ENCODE assay signal across 28 cellular contexts in genomic region chr2:212384027-212384426, GRCh38.
"Had no signal": no experiment of that assay in that cellular context is flagged by ENCODE, and none has a peak within 500 bp of the region (broad histone marks: within the 10 kb centered on the region; RNA-seq: fewer than 3 reads in every experiment).

No MANE protein-coding gene starts in this region.

- H3K4me3 ChIP-seq: body of pancreas, coronary artery, dorsolateral prefrontal cortex, hepatocyte, spleen, transverse colon had no signal

- H3K36me3 ChIP-seq: spleen, transverse colon had no signal

- H3K9me3 ChIP-seq: body of pancreas, spleen, transverse colon had no signal

- H3K9me3 Mint-ChIP-seq: activated CD4-positive, alpha-beta memory T cell treated with anti-CD3 and anti-CD28 coated beads, Interleukin-2, amount 10 ng/mL, durations not matched to agents 7 days and 5 days; activated CD4-positive, alpha-beta T cell treated with anti-CD3 and anti-CD28 coated beads, Interleukin-2, amount 10 ng/mL, durations not matched to agents 7 days and 5 days; activated naive CD8-positive, alpha-beta T cell treated with anti-CD3 and anti-CD28 coated beads, Interleukin-2, amount 50 U/mL, for 24 hours; activated T-cell treated with anti-CD3 and anti-CD28 coated beads, Interleukin-2, amount 50 U/mL, for 24 hours; activated T-helper 2 cell treated with anti-CD3 and anti-CD28 coated beads, Interferon-gamma antibody, Interleukin-2, Interleukin-4, amounts not matched to agents 10 μg/mL and 5 μg/mL and 100 μg/mL, durations not matched to agents 14 hours and 24 hours and 36 hours; naive B cell; T-helper 1 cell treated with Interleukin-12 subunit alpha and Interleukin-12 subunit beta and Interleukin-4 antibody, amounts not matched to agents 30 μg/mL and 1 μg/mL, for 36 hours had no signal

- H3K27me3 Mint-ChIP-seq: activated CD4-positive, alpha-beta memory T cell treated with anti-CD3 and anti-CD28 coated beads, Interleukin-2, amount 10 ng/mL, durations not matched to agents 7 days and 5 days; activated CD4-positive, alpha-beta T cell treated with anti-CD3 and anti-CD28 coated beads, Interleukin-2, amount 10 ng/mL, durations not matched to agents 7 days and 5 days; activated naive CD4-positive, alpha-beta T cell treated with anti-CD3 and anti-CD28 coated beads, Interleukin-2, amount 50 U/mL, for 24 hours; activated naive CD8-positive, alpha-beta T cell treated with anti-CD3 and anti-CD28 coated beads, Interleukin-2, amount 50 U/mL, for 24 hours; activated T-cell treated with anti-CD3 and anti-CD28 coated beads, Interleukin-2, amount 50 U/mL, for 24 hours; naive B cell had no signal

- H3K36me3 Mint-ChIP-seq: activated naive CD4-positive, alpha-beta T cell treated with anti-CD3 and anti-CD28 coated beads, Interleukin-2, amount 50 U/mL, for 24 hours; naive B cell had no signal

- H3K4me3 Mint-ChIP-seq: activated CD4-positive, alpha-beta memory T cell treated with anti-CD3 and anti-CD28 coated beads, Interleukin-2, amount 10 ng/mL, durations not matched to agents 7 days and 5 days; activated CD4-positive, alpha-beta T cell treated with anti-CD3 and anti-CD28 coated beads, Interleukin-2, amount 10 ng/mL, durations not matched to agents 7 days and 5 days; activated naive CD4-positive, alpha-beta T cell treated with anti-CD3 and anti-CD28 coated beads, Interleukin-2, amount 50 U/mL, for 24 hours; activated naive CD8-positive, alpha-beta T cell treated with anti-CD3 and anti-CD28 coated beads, Interleukin-2, amount 50 U/mL, for 24 hours; activated T-cell treated with anti-CD3 and anti-CD28 coated beads, Interleukin-2, amount 50 U/mL, for 24 hours; naive B cell; T-helper 1 cell treated with Interleukin-12 subunit alpha and Interleukin-12 subunit beta and Interleukin-4 antibody, amounts not matched to agents 30 μg/mL and 1 μg/mL, for 36 hours had no signal

- H3K27ac ChIP-seq: body of pancreas, dorsolateral prefrontal cortex, hepatocyte, parathyroid adenoma, spleen, transverse colon had no signal

- ATAC-seq: activated naive CD8-positive, alpha-beta T cell treated with anti-CD3 and anti-CD28 coated beads, Interleukin-2, amount 50 U/mL, for 24 hours; body of pancreas; right cardiac atrium had no signal

- H3K4me1 ChIP-seq: body of pancreas, parathyroid adenoma, spleen, transverse colon had no signal

- H3K27me3 ChIP-seq: body of pancreas, dorsolateral prefrontal cortex, hepatocyte, spleen, transverse colon had no signal

- H3K27ac Mint-ChIP-seq: activated CD4-positive, alpha-beta memory T cell treated with anti-CD3 and anti-CD28 coated beads, Interleukin-2, amount 10 ng/mL, durations not matched to agents 7 days and 5 days; activated CD4-positive, alpha-beta T cell treated with anti-CD3 and anti-CD28 coated beads, Interleukin-2, amount 10 ng/mL, durations not matched to agents 7 days and 5 days; activated naive CD4-positive, alpha-beta T cell treated with anti-CD3 and anti-CD28 coated beads, Interleukin-2, amount 50 U/mL, for 24 hours; activated naive CD8-positive, alpha-beta T cell treated with anti-CD3 and anti-CD28 coated beads, Interleukin-2, amount 50 U/mL, for 24 hours; activated T-cell treated with anti-CD3 and anti-CD28 coated beads, Interleukin-2, amount 50 U/mL, for 24 hours; activated T-helper 2 cell treated with anti-CD3 and anti-CD28 coated beads, Interferon-gamma antibody, Interleukin-2, Interleukin-4, amounts not matched to agents 10 μg/mL and 5 μg/mL and 100 μg/mL, durations not matched to agents 14 hours and 24 hours and 36 hours; naive B cell; T-helper 1 cell treated with Interleukin-12 subunit alpha and Interleukin-12 subunit beta and Interleukin-4 antibody, amounts not matched to agents 30 μg/mL and 1 μg/mL, for 36 hours had no signal

- H3K4me1 Mint-ChIP-seq: activated CD4-positive, alpha-beta memory T cell treated with anti-CD3 and anti-CD28 coated beads, Interleukin-2, amount 10 ng/mL, durations not matched to agents 7 days and 5 days; activated CD4-positive, alpha-beta T cell treated with anti-CD3 and anti-CD28 coated beads, Interleukin-2, amount 10 ng/mL, durations not matched to agents 7 days and 5 days; activated naive CD4-positive, alpha-beta T cell treated with anti-CD3 and anti-CD28 coated beads, Interleukin-2, amount 50 U/mL, for 24 hours; activated naive CD8-positive, alpha-beta T cell treated with anti-CD3 and anti-CD28 coated beads, Interleukin-2, amount 50 U/mL, for 24 hours; naive B cell had no signal

- DNase-seq: activated CD4-positive, alpha-beta memory T cell treated with anti-CD3 and anti-CD28 coated beads, Interleukin-2, amount 10 ng/mL, durations not matched to agents 7 days and 5 days; activated CD4-positive, alpha-beta T cell treated with anti-CD3 and anti-CD28 coated beads for 1 hour; activated CD4-positive, alpha-beta T cell treated with anti-CD3 and anti-CD28 coated beads, Interleukin-2, amount 10 ng/mL, durations not matched to agents 7 days and 5 days; activated CD8-positive, alpha-beta memory T cell treated with anti-CD3 and anti-CD28 coated beads, Interleukin-2, amount 50 U/mL, for 48 hours; activated naive CD8-positive, alpha-beta T cell treated with anti-CD3 and anti-CD28 coated beads, Interleukin-2, amount 50 U/mL, for 24 hours; activated T-cell treated with anti-CD3 and anti-CD28 coated beads, Interleukin-2, amount 50 U/mL, for 24 hours; amygdala; body of pancreas; cerebellar nuclear complex; dorsolateral prefrontal cortex; effector memory CD4-positive, alpha-beta T cell; glutamatergic neuron; islet precursor cell; mammary epithelial cell; naive B cell; occipital lobe; right cardiac atrium; spleen; stimulated activated naive CD4-positive, alpha-beta T cell treated with Interleukin-2 at 50 U/mL for 16 hours; SW 1271; T-helper 9 cell; transverse colon had no signal
